In genomic region chrX:110136136-110136535, GRCh38 we compare ENCODE assay signal across 2 cellular contexts.
TF ChIP-seq lines count a peak whose summit lies in the region.

No MANE protein-coding gene starts in this region.

TF ChIP-seq in A549, 52 proteins besides CTCF, POLR2A, EP300 and RAD21 (continued from another document):
- TF ChIP-seq, protein P1, sequence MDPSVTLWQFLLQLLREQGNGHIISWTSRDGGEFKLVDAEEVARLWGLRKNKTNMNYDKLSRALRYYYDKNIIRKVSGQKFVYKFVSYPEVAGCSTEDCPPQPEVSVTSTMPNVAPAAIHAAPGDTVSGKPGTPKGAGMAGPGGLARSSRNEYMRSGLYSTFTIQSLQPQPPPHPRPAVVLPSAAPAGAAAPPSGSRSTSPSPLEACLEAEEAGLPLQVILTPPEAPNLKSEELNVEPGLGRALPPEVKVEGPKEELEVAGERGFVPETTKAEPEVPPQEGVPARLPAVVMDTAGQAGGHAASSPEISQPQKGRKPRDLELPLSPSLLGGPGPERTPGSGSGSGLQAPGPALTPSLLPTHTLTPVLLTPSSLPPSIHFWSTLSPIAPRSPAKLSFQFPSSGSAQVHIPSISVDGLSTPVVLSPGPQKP (IDR thresholded peaks at IDR 0.05; ENCODE audit: low read depth, low read length), result no peak
- TF ChIP-seq RCOR1 (IDR thresholded peaks at IDR 0.05; ENCODE audit: low read depth, low read length), result no peak
- no peak for TF ChIP-seq CEBPB (IDR thresholded peaks at IDR 0.05)
- TF ChIP-seq PHF8 (IDR thresholded peaks at IDR 0.05; ENCODE audit: borderline replicate concordance, low read depth), result no peak
- TF ChIP-seq JUNB (IDR thresholded peaks at IDR 0.05), result no peak
- TF ChIP-seq GATA3 (IDR thresholded peaks at IDR 0.05; ENCODE audit: borderline replicate concordance), result no peak
- TF ChIP-seq SMC3 (IDR thresholded peaks at IDR 0.05), result no peak
- TF ChIP-seq NFE2L2 (conservative IDR thresholded peaks at IDR 0.05; ENCODE audit: low read length), result no peak
- TF ChIP-seq FOXS1 (CRISPR knock-in tag; IDR thresholded peaks at IDR 0.05), result no peak
- TF ChIP-seq ZNF302 (CRISPR knock-in tag; IDR thresholded peaks at IDR 0.05), result no peak
- TF ChIP-seq KDM5A (IDR thresholded peaks at IDR 0.05), result no peak
- TF ChIP-seq MAZ (IDR thresholded peaks at IDR 0.05; ENCODE audit: borderline replicate concordance, low read depth, low read length), result no peak
- TF ChIP-seq MAFK (IDR thresholded peaks at IDR 0.05; ENCODE audit: partially characterized antibody), result no peak
- TF ChIP-seq USF2 (IDR thresholded peaks at IDR 0.05), result no peak

TF ChIP-seq in K562, 482 proteins besides CTCF, POLR2A, EP300 and RAD21 (continued from another document):
- TF ChIP-seq, protein P2, sequence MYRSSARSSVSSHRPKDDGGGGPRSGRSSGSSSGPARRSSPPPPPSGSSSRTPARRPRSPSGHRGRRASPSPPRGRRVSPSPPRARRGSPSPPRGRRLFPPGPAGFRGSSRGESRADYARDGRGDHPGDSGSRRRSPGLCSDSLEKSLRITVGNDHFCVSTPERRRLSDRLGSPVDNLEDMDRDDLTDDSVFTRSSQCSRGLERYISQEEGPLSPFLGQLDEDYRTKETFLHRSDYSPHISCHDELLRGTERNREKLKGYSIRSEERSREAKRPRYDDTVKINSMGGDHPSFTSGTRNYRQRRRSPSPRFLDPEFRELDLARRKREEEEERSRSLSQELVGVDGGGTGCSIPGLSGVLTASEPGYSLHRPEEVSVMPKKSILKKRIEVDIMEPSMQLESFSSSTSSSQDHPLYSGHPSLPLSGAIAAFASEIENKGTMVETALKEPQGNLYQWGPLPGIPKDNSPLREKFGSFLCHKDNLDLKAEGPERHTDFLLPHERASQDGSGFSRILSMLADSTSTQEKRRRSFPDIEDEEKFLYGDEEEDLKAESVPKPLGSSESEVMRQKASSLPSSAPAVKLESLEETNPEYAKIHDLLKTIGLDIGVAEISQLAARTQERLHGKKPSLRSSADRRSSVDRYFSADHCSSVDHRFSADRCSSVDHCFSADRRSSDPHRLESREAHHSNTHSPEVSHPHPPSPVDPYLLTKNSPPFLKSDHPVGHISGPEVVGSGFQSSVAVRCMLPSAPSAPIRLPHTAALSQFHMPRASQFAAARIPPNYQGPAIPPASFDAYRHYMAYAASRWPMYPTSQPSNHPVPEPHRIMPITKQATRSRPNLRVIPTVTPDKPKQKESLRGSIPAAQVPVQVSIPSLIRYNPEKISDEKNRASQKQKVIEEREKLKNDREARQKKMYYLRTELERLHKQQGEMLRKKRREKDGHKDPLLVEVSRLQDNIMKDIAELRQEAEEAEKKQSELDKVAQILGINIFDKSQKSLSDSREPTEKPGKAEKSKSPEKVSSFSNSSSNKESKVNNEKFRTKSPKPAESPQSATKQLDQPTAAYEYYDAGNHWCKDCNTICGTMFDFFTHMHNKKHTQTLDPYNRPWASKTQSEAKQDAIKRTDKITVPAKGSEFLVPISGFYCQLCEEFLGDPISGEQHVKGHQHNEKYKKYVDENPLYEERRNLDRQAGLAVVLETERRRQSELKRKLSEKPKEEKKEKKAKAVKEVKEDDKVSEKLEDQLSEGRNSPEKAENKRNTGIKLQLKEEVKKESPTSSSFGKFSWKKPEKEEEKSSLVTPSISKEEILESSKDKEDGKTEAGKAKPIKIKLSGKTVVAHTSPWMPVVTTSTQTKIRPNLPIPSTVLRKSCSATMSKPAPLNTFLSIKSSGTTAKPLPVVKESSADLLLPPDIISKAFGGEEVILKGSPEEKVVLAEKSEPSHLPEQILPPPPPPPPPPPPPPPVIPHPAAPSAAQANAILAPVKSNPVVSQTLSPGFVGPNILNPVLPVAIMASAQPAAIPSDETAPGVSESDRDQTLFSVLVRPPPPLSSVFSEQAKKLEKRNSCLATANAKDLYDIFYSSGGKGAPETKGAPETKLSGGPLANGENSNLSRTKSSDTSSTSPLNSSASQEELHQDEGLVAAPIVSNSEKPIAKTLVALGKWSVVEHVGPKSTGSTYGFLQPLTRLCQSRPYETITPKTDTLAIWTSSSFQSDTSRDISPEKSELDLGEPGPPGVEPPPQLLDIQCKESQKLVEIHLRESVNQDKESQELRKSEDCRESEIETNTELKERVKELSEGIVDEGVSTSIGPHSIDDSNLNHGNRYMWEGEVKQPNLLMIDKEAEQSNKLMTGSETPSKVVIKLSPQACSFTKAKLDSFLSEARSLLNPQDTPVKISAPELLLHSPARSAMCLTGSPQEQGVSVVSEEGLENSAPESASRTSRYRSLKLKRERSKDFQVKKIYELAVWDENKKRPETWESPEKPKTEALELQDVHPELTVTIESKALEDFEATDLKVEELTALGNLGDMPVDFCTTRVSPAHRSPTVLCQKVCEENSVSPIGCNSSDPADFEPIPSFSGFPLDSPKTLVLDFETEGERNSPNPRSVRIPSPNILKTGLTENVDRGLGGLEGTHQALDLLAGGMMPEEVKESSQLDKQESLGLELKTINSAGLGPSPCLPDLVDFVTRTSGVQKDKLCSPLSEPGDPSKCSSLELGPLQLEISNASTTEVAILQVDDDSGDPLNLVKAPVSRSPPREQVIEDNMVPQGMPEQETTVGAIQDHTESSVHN (IDR thresholded peaks at IDR 0.05; ENCODE audit: borderline replicate concordance in 1 of 2, low read depth in 1 of 2), result no peak
- no peak for TF ChIP-seq MIER1 (IDR thresholded peaks at IDR 0.05; ENCODE audit: low read depth)
- TF ChIP-seq ZNF354B (CRISPR knock-in tag; IDR thresholded peaks at IDR 0.05), result no peak
- TF ChIP-seq NCOA1 (IDR thresholded peaks at IDR 0.05; ENCODE audit: low read depth), result no peak
- no peak for TF ChIP-seq XRCC4 (IDR thresholded peaks at IDR 0.05; ENCODE audit: extremely low read depth, insufficient read depth, insufficient read length)
- TF ChIP-seq, protein P3, sequence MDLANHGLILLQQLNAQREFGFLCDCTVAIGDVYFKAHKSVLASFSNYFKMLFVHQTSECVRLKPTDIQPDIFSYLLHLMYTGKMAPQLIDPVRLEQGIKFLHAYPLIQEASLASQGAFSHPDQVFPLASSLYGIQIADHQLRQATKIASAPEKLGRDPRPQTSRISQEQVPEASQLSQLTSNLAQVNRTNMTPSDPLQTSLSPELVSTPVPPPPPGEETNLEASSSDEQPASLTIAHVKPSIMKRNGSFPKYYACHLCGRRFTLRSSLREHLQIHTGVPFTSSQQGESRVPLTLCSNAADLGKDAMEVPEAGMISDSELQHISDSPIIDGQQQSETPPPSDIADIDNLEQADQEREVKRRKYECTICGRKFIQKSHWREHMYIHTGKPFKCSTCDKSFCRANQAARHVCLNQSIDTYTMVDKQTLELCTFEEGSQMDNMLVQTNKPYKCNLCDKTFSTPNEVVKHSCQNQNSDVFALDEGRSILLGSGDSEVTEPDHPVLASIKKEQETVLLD (IDR thresholded peaks at IDR 0.05), result no peak
- no peak for TF ChIP-seq CREM (IDR thresholded peaks at IDR 0.05; ENCODE audit: low read depth)
- TF ChIP-seq ZKSCAN8 (CRISPR knock-in tag; IDR thresholded peaks at IDR 0.05), result no peak
- no peak for TF ChIP-seq SRF (CRISPR knock-in tag; IDR thresholded peaks at IDR 0.05)
- no peak for TF ChIP-seq ATF4 (CRISPR knock-in tag; IDR thresholded peaks at IDR 0.05)
- no peak for TF ChIP-seq ESRRB (CRISPR knock-in tag; IDR thresholded peaks at IDR 0.05; ENCODE audit: borderline replicate concordance)
- no peak for TF ChIP-seq ZBTB34 (CRISPR knock-in tag; IDR thresholded peaks at IDR 0.05)
